Comparison of ENCODE assay signal across 9 cellular contexts in genomic region chr2:128310094-128310716, GRCh38. TPM values are rescaled to one million over a fixed set of nuclear protein-coding genes. Genes with fewer than 3 reads are reported as not detected.
DNase-seq lines count a peak whose midpoint lies in the region; ATAC-seq and TF ChIP-seq lines count a peak whose summit lies in the region.
"Had no signal": no experiment of that assay in that cellular context is flagged by ENCODE, and none has a peak within 500 bp of the region (broad histone marks: within the 10 kb centered on the region; RNA-seq: fewer than 3 reads in every experiment).

No MANE protein-coding gene starts in this region.

- H3K27ac ChIP-seq in left lung: no peak overlapping the region

- H3K27ac Mint-ChIP-seq in activated T-helper 17 cell treated with anti-CD3 and anti-CD28 coated beads, Interleukin-2, amount 50 U/mL, for 72 hours: no peak overlapping the region

- peaks cover 0 to under 1% of the 10 kb centered on the region in 2 donors for H3K36me3 ChIP-seq in left lung

- H3K36me3 Mint-ChIP-seq in activated T-helper 17 cell treated with anti-CD3 and anti-CD28 coated beads, Interleukin-2, amount 50 U/mL, for 72 hours (ENCODE audit: low read depth): no peaks in the 10 kb centered on the region
- H3K36me3 Mint-ChIP-seq: stimulated activated effector memory CD8-positive, alpha-beta T cell treated with anti-CD3 and anti-CD28 coated beads, Interleukin-12 subunit alpha, Interleukin-12 subunit beta, amount 100 ng/mL, for 72 hours had no signal

- H3K9me3 ChIP-seq in left lung: no peaks in the 10 kb centered on the region

- no peaks in the 10 kb centered on the region for H3K27me3 Mint-ChIP-seq in activated T-helper 17 cell treated with anti-CD3 and anti-CD28 coated beads, Interleukin-2, amount 50 U/mL, for 72 hours

- H3K27me3 ChIP-seq in left lung: no peaks in the 10 kb centered on the region

- no peak for TF ChIP-seq CTCF in left lung (IDR thresholded peaks at IDR 0.05)

- H3K4me3 ChIP-seq in left lung: no peak overlapping the region

- DNase-seq in NCI-H82 (lab: John Stamatoyannopoulos, UW) (peak; percentile 27), NCI-H82 treated with DMSO at 0.1 percent for 48 hours (lab: John Stamatoyannopoulos, UW; ENCODE audit: unreplicated experiment) (no peak), SHP77 treated with DMSO at 0.1 percent for 48 hours (lab: John Stamatoyannopoulos, UW) (peak; percentile 29), left lung (peak; percentile 29 to 68), sciatic nerve (ENCODE audit: low spot score) (peak; percentile 49), NCI-H524 treated with DMSO at 0.1 percent for 48 hours (lab: John Stamatoyannopoulos, UW) (no peak), Ammon's horn (ENCODE audit: low spot score) (no peak)

- H3K4me1 Mint-ChIP-seq in activated T-helper 17 cell treated with anti-CD3 and anti-CD28 coated beads, Interleukin-2, amount 50 U/mL, for 72 hours: peaks cover 11% of the 10 kb centered on the region

- intact Hi-C loops in left lung (cut with DNase I): no loop called here
- intact Hi-C loops in sciatic nerve (cut with DNase I): no loop called here

- peaks cover 13 to 55% of the 10 kb centered on the region in 2 donors for H3K4me1 ChIP-seq in left lung

- no peak for ATAC-seq in left lung
- ATAC-seq in sciatic nerve: no peak
- ATAC-seq in activated T-helper 17 cell treated with anti-CD3 and anti-CD28 coated beads, Interleukin-2, amount 50 U/mL, for 72 hours (replicated peaks): no peak
- ATAC-seq: stimulated activated effector memory CD8-positive, alpha-beta T cell treated with anti-CD3 and anti-CD28 coated beads, Interleukin-12 subunit alpha, Interleukin-12 subunit beta, amount 100 ng/mL, for 72 hours had no signal

- H3K9me3 Mint-ChIP-seq in activated T-helper 17 cell treated with anti-CD3 and anti-CD28 coated beads, Interleukin-2, amount 50 U/mL, for 72 hours: no peaks in the 10 kb centered on the region
- H3K9me3 Mint-ChIP-seq: stimulated activated effector memory CD8-positive, alpha-beta T cell treated with anti-CD3 and anti-CD28 coated beads, Interleukin-12 subunit alpha, Interleukin-12 subunit beta, amount 100 ng/mL, for 72 hours had no signal

- H3K4me3 Mint-ChIP-seq in activated T-helper 17 cell treated with anti-CD3 and anti-CD28 coated beads, Interleukin-2, amount 50 U/mL, for 72 hours: no peak overlapping the region
- H3K4me3 Mint-ChIP-seq: stimulated activated effector memory CD8-positive, alpha-beta T cell treated with anti-CD3 and anti-CD28 coated beads, Interleukin-12 subunit alpha, Interleukin-12 subunit beta, amount 100 ng/mL, for 72 hours had no signal

RNA-seq across cellular contexts. Expression of gene HS6ST1, which starts 8.5 kb away (rescaled TPM):
- total RNA-seq in left lung: 10 to 100 TPM; 30.8 to 38.0 TPM
- 27.2 TPM for total RNA-seq in sciatic nerve
- 1 to 10 TPM; 3.8 to 7.8 TPM for total RNA-seq in activated T-helper 17 cell treated with anti-CD3 and anti-CD28 coated beads, Interleukin-2, amount 50 U/mL, for 72 hours

Comparison
In these comparisons a context has a peak if more than half of its experiments do, and no peak if none do; other contexts are left out.
1. DNase-seq: peak in NCI-H82 (single experiment), SHP77 treated with DMSO at 0.1 percent for 48 hours (single experiment), left lung (2 of 2) and sciatic nerve (single experiment); none in NCI-H82 treated with DMSO at 0.1 percent for 48 hours (single experiment), NCI-H524 treated with DMSO at 0.1 percent for 48 hours (single experiment) and Ammon's horn (single experiment).